Comparison of ENCODE assay signal across 1 cellular context in genomic region chr10:102850025-102850518, GRCh38.
TF ChIP-seq lines count a peak whose summit lies in the region.

No MANE protein-coding gene starts in this region.

TF ChIP-seq in HepG2, 621 proteins besides CTCF, POLR2A, EP300 and RAD21 (continued from another document and continues in another):
- TF ChIP-seq PRDM10 (CRISPR knock-in tag; IDR thresholded peaks at IDR 0.05; ENCODE audit: low read depth) (peak; percentile 21; the same call in 1 of the 2 replicates), THAP11 (CRISPR knock-in tag; IDR thresholded peaks at IDR 0.05) (peak; percentile 91), TBP (CRISPR knock-in tag; IDR thresholded peaks at IDR 0.05) (no peak), ZFP37 (CRISPR knock-in tag; IDR thresholded peaks at IDR 0.05; ENCODE audit: borderline replicate concordance) (no peak), ZNF263 (CRISPR knock-in tag; IDR thresholded peaks at IDR 0.05) (no peak), ZNF530 (CRISPR knock-in tag; IDR thresholded peaks at IDR 0.05; ENCODE audit: low read depth) (no peak), ZBTB38 (CRISPR knock-in tag; IDR thresholded peaks at IDR 0.05) (peak; percentile 74), ARID2 (CRISPR knock-in tag; IDR thresholded peaks at IDR 0.05; ENCODE audit: borderline replicate concordance) (no peak), NR3C1 (CRISPR knock-in tag; IDR thresholded peaks at IDR 0.05) (no peak), MAFG (CRISPR knock-in tag; IDR thresholded peaks at IDR 0.05) (no peak), RORA (CRISPR knock-in tag; IDR thresholded peaks at IDR 0.05) (no peak), ZNF232 (CRISPR knock-in tag; IDR thresholded peaks at IDR 0.05; ENCODE audit: borderline replicate concordance) (no peak), ZNF256 (CRISPR knock-in tag; conservative IDR thresholded peaks at IDR 0.05) (no peak), ZFAT (CRISPR knock-in tag; conservative IDR thresholded peaks at IDR 0.05) (no peak), RBM22 (optimal IDR thresholded peaks at IDR 0.05; ENCODE audit: low read length) (no peak), GTF2F1 (IDR thresholded peaks at IDR 0.05; ENCODE audit: low read length) (no peak), TEAD3 (CRISPR knock-in tag; optimal IDR thresholded peaks at IDR 0.05; ENCODE audit: borderline replicate concordance) (peak; percentile 72), FOXJ3 (CRISPR knock-in tag; IDR thresholded peaks at IDR 0.05; ENCODE audit: borderline replicate concordance) (peak; percentile 78; the same call in 1 of the 2 replicates), ZNF569 (CRISPR knock-in tag; IDR thresholded peaks at IDR 0.05; ENCODE audit: borderline replicate concordance) (no peak), ZNF597 (CRISPR knock-in tag; IDR thresholded peaks at IDR 0.05) (no peak), FIP1L1 (IDR thresholded peaks at IDR 0.05; ENCODE audit: borderline replicate concordance, insufficient read depth, low read depth, low read length) (no peak), ZNF773 (CRISPR knock-in tag; IDR thresholded peaks at IDR 0.05; ENCODE audit: borderline replicate concordance) (0 out of 2 replicates have a peak, but pooled peaks have one; percentile 7), POGK (CRISPR knock-in tag; conservative IDR thresholded peaks at IDR 0.05) (peak; percentile 77; the same call in 1 of the 2 replicates), ZNF691 (CRISPR knock-in tag; IDR thresholded peaks at IDR 0.05; ENCODE audit: borderline replicate concordance, low read depth) (no peak), IRF1 (CRISPR knock-in tag; IDR thresholded peaks at IDR 0.05; ENCODE audit: low read depth) (no peak), ELF4 (CRISPR knock-in tag; IDR thresholded peaks at IDR 0.05; ENCODE audit: borderline replicate concordance) (peak; percentile 56; the same call in 1 of the 2 replicates), ZNF280D (CRISPR knock-in tag; IDR thresholded peaks at IDR 0.05) (peak; percentile 85; the same call in 1 of the 2 replicates), HMGXB4 (CRISPR knock-in tag; IDR thresholded peaks at IDR 0.05; ENCODE audit: borderline replicate concordance in 1 of 2, low read depth in 1 of 2) (no peak), MXD3 (CRISPR knock-in tag; IDR thresholded peaks at IDR 0.05) (no peak), ISX (CRISPR knock-in tag; conservative IDR thresholded peaks at IDR 0.05) (no peak), ZNF850 (CRISPR knock-in tag; conservative IDR thresholded peaks at IDR 0.05) (no peak), NFIB (CRISPR knock-in tag; IDR thresholded peaks at IDR 0.05; ENCODE audit: borderline replicate concordance) (peak; percentile 26; the same call in 1 of the 2 replicates), XRCC5 (optimal IDR thresholded peaks at IDR 0.05; ENCODE audit: low read length) (no peak), ZKSCAN1 (IDR thresholded peaks at IDR 0.05; ENCODE audit: low read length) (no peak), ZNF224 (CRISPR knock-in tag; IDR thresholded peaks at IDR 0.05) (0 out of 2 replicates have a peak, but pooled peaks have one; percentile 38), ZNF720 (CRISPR knock-in tag; IDR thresholded peaks at IDR 0.05) (no peak), SP1 (IDR thresholded peaks at IDR 0.05) (no peak), SP1 (CRISPR knock-in tag; IDR thresholded peaks at IDR 0.05) (no peak), ZNF572 (CRISPR knock-in tag; IDR thresholded peaks at IDR 0.05) (no peak), ESRRA (CRISPR knock-in tag; IDR thresholded peaks at IDR 0.05; ENCODE audit: low read depth) (peak; percentile 61; the same call in 1 of the 2 replicates), ZNF550 (CRISPR knock-in tag; IDR thresholded peaks at IDR 0.05; ENCODE audit: borderline replicate concordance) (no peak), XBP1 (CRISPR knock-in tag; IDR thresholded peaks at IDR 0.05) (no peak), HOXA3 (CRISPR knock-in tag; IDR thresholded peaks at IDR 0.05) (peak; percentile 81), IKZF1 (IDR thresholded peaks at IDR 0.05) (no peak), NFKBIZ (CRISPR knock-in tag; IDR thresholded peaks at IDR 0.05) (peak; percentile 76; the same call in 1 of the 2 replicates), EED (CRISPR knock-in tag; IDR thresholded peaks at IDR 0.05) (no peak; the same call in 1 of the 2 replicates), LCORL (IDR thresholded peaks at IDR 0.05) (no peak), LCORL (CRISPR knock-in tag; IDR thresholded peaks at IDR 0.05) (peak; percentile 72; the same call in 1 of the 2 replicates), HDAC2 (CRISPR knock-in tag; IDR thresholded peaks at IDR 0.05) (peak; percentile 87), ZSCAN31 (CRISPR knock-in tag; IDR thresholded peaks at IDR 0.05; ENCODE audit: low read depth) (no peak; the same call in 1 of the 2 replicates)
- TF ChIP-seq, protein P1, sequence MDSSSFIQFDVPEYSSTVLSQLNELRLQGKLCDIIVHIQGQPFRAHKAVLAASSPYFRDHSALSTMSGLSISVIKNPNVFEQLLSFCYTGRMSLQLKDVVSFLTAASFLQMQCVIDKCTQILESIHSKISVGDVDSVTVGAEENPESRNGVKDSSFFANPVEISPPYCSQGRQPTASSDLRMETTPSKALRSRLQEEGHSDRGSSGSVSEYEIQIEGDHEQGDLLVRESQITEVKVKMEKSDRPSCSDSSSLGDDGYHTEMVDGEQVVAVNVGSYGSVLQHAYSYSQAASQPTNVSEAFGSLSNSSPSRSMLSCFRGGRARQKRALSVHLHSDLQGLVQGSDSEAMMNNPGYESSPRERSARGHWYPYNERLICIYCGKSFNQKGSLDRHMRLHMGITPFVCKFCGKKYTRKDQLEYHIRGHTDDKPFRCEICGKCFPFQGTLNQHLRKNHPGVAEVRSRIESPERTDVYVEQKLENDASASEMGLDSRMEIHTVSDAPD (CRISPR knock-in tag; IDR thresholded peaks at IDR 0.05), result 0 out of 2 replicates have a peak, but pooled peaks have one; percentile 34
